ENCODE assay signal across 8 cellular contexts in genomic region chr15:31435891-31436628, GRCh38.
DNase-seq lines count a peak whose midpoint lies in the region; ATAC-seq and TF ChIP-seq lines count a peak whose summit lies in the region.

No MANE protein-coding gene starts in this region.

- no peak overlapping the region for H3K4me3 ChIP-seq in liver (ENCODE audit: low read depth in 1 of 3, low read length in 3 of 3)
- H3K4me3 ChIP-seq in thoracic aorta: no peak overlapping the region

- no peak for TF ChIP-seq RAD21 in liver (IDR thresholded peaks at IDR 0.05)

- H3K9me3 ChIP-seq in liver (ENCODE audit: control insufficient read depth in 4 of 4, low read length in 3 of 4): no peaks in the 10 kb centered on the region
- no peaks in the 10 kb centered on the region for H3K9me3 ChIP-seq in thoracic aorta

- peaks cover 0 to 16% (median 9%) of the 10 kb centered on the region in 4 donors for H3K4me1 ChIP-seq in liver (ENCODE audit: control insufficient read depth in 4 of 4, insufficient read depth in 4 of 4, low read length in 3 of 4)
- peaks cover 8 to 22% of the 10 kb centered on the region in 2 donors for H3K4me1 ChIP-seq in thoracic aorta (ENCODE audit: control insufficient read depth in 1 of 2, low read depth in 2 of 2)

- peak overlapping the region in 1 of 2 donors; percentile 57 for H3K9ac ChIP-seq in liver (ENCODE audit: low read depth in 1 of 2, low read length in 2 of 2)

- peaks cover 74% of the 10 kb centered on the region for H3K4me1 Mint-ChIP-seq in T-helper 1 cell treated with Interleukin-12 subunit alpha and Interleukin-12 subunit beta and Interleukin-4 antibody, amounts not matched to agents 30 μg/mL and 1 μg/mL, for 36 hours (ENCODE audit: low read depth)
- H3K4me1 Mint-ChIP-seq in activated T-cell treated with anti-CD3 and anti-CD28 coated beads, Interleukin-2, amount 50 U/mL, for 72 hours (ENCODE audit: low read depth): peaks cover 90% of the 10 kb centered on the region

- peak overlapping the region; percentile 70 for H3K4me3 Mint-ChIP-seq in T-helper 1 cell treated with Interleukin-12 subunit alpha and Interleukin-12 subunit beta and Interleukin-4 antibody, amounts not matched to agents 30 μg/mL and 1 μg/mL, for 36 hours
- H3K4me3 Mint-ChIP-seq in activated T-cell treated with anti-CD3 and anti-CD28 coated beads, Interleukin-2, amount 50 U/mL, for 72 hours: peak overlapping the region; percentile 85 to 86

- peak; percentile 0 to 1 for ATAC-seq in activated T-cell treated with anti-CD3 and anti-CD28 coated beads, Interleukin-2, amount 50 U/mL, for 72 hours (replicated peaks in 1 of 2)
- ATAC-seq in thoracic aorta (ENCODE audit: insufficient number of reproducible peaks, low FRiP score, low read depth): peak; percentile 11

- no peaks in the 10 kb centered on the region for H3K36me3 Mint-ChIP-seq in T-helper 1 cell treated with Interleukin-12 subunit alpha and Interleukin-12 subunit beta and Interleukin-4 antibody, amounts not matched to agents 30 μg/mL and 1 μg/mL, for 36 hours (ENCODE audit: low read depth)
- no peaks in the 10 kb centered on the region for H3K36me3 Mint-ChIP-seq in activated T-cell treated with anti-CD3 and anti-CD28 coated beads, Interleukin-2, amount 50 U/mL, for 72 hours (ENCODE audit: insufficient read depth in 2 of 2)

- H3K27ac ChIP-seq in liver (ENCODE audit: low read depth in 1 of 2, low read length in 2 of 2): peak overlapping the region in 1 of 2 donors; percentile 70
- H3K27ac ChIP-seq in thoracic aorta: no peak overlapping the region

- H3K9me3 Mint-ChIP-seq in T-helper 1 cell treated with Interleukin-12 subunit alpha and Interleukin-12 subunit beta and Interleukin-4 antibody, amounts not matched to agents 30 μg/mL and 1 μg/mL, for 36 hours: no peaks in the 10 kb centered on the region
- no peaks in the 10 kb centered on the region for H3K9me3 Mint-ChIP-seq in activated T-cell treated with anti-CD3 and anti-CD28 coated beads, Interleukin-2, amount 50 U/mL, for 72 hours

- DNase-seq in T-helper 1 cell: no peak
- peak; percentile 59 to 66 for DNase-seq in activated T-cell treated with anti-CD3 and anti-CD28 coated beads, Interleukin-2, amount 50 U/mL, for 72 hours
- DNase-seq in thoracic aorta (ENCODE audit: low spot score): no peak
- no peak for DNase-seq in NOMO-1 (lab: John Stamatoyannopoulos, UW; ENCODE audit: unreplicated experiment in 2 of 2)
- DNase-seq in NCI-H1694 (lab: John Stamatoyannopoulos, UW): no peak
- no peak for DNase-seq in effector CD8-positive, alpha-beta T cell (lab: John Stamatoyannopoulos, UW)

- H3K36me3 ChIP-seq in liver (ENCODE audit: control insufficient read depth in 4 of 4, insufficient read depth in 3 of 4, low read depth in 1 of 4, low read length in 3 of 4) (no peaks in the 10 kb centered on the region), thoracic aorta (no peaks in the 10 kb centered on the region)

- WGBS in liver: 55% methylated on average over 14 of the region's 14 CpGs

- H3K27me3 ChIP-seq in liver (ENCODE audit: control insufficient read depth in 4 of 4, insufficient read depth in 4 of 4, low read length in 3 of 4) (no peaks in the 10 kb centered on the region), thoracic aorta (replicated peaks; ENCODE audit: insufficient read depth) (no peaks in the 10 kb centered on the region)

- TF ChIP-seq CTCF in liver (IDR thresholded peaks at IDR 0.05; ENCODE audit: low read depth, low read length, missing input control) (no peak), thoracic aorta (IDR thresholded peaks at IDR 0.05) (no peak)

- no peaks in the 10 kb centered on the region for H3K27me3 Mint-ChIP-seq in T-helper 1 cell treated with Interleukin-12 subunit alpha and Interleukin-12 subunit beta and Interleukin-4 antibody, amounts not matched to agents 30 μg/mL and 1 μg/mL, for 36 hours (ENCODE audit: low read depth)
- no peaks in the 10 kb centered on the region for H3K27me3 Mint-ChIP-seq in activated T-cell treated with anti-CD3 and anti-CD28 coated beads, Interleukin-2, amount 50 U/mL, for 72 hours (ENCODE audit: low read depth)

- H3K27ac Mint-ChIP-seq in T-helper 1 cell treated with Interleukin-12 subunit alpha and Interleukin-12 subunit beta and Interleukin-4 antibody, amounts not matched to agents 30 μg/mL and 1 μg/mL, for 36 hours: peak overlapping the region; percentile 95
- peak overlapping the region; percentile 96 for H3K27ac Mint-ChIP-seq in activated T-cell treated with anti-CD3 and anti-CD28 coated beads, Interleukin-2, amount 50 U/mL, for 72 hours

TF ChIP-seq in liver, 16 proteins besides CTCF, POLR2A, EP300 and RAD21:
- peak; percentile 1 to 3 for TF ChIP-seq HNF4A (conservative IDR thresholded peaks at IDR 0.05)
- no peak for TF ChIP-seq FOXA2 (IDR thresholded peaks at IDR 0.05)
- no peak for TF ChIP-seq ATF3 (IDR thresholded peaks at IDR 0.05)
- TF ChIP-seq REST (IDR thresholded peaks at IDR 0.05): no peak
- TF ChIP-seq GABPA (IDR thresholded peaks at IDR 0.05 in 1 of 2, conservative IDR thresholded peaks at IDR 0.05 in 1 of 2): no peak
- no peak for TF ChIP-seq MAX (IDR thresholded peaks at IDR 0.05)
- no peak for TF ChIP-seq EGR1 (IDR thresholded peaks at IDR 0.05; ENCODE audit: low read depth in 2 of 2)

Comparison
In these comparisons a context has a peak if more than half of its experiments do, and no peak if none do; other contexts are left out.
1. DNase-seq: peak in activated T-cell treated with anti-CD3 and anti-CD28 coated beads, Interleukin-2, amount 50 U/mL, for 72 hours (2 of 2); none in T-helper 1 cell (0 of 5), thoracic aorta (single experiment), NOMO-1 (0 of 2), NCI-H1694 (single experiment) and effector CD8-positive, alpha-beta T cell (single experiment).